ENCODE assay signal across 1 cellular context in genomic region chr9:111940697-111941096, GRCh38.
A peak's percentile ranks its signal among the peaks of the same experiment; 100 is the strongest.
TF ChIP-seq lines count a peak whose summit lies in the region.

No MANE protein-coding gene starts in this region.

TF ChIP-seq in endothelial cell of umbilical vein, 7 proteins besides CTCF, POLR2A, EP300 and RAD21 (continued from another document):
- no peak for TF ChIP-seq POLR2AphosphoS5 (IDR thresholded peaks at IDR 0.05; ENCODE audit: insufficient read depth, low read depth, low read length)
- peak; percentile 27 for TF ChIP-seq GATA2 (IDR thresholded peaks at IDR 0.05; ENCODE audit: insufficient read depth, insufficient read length, low read depth, low read length)
